8 cellular contexts compared by ENCODE assay signal in the genomic region with DNA sequence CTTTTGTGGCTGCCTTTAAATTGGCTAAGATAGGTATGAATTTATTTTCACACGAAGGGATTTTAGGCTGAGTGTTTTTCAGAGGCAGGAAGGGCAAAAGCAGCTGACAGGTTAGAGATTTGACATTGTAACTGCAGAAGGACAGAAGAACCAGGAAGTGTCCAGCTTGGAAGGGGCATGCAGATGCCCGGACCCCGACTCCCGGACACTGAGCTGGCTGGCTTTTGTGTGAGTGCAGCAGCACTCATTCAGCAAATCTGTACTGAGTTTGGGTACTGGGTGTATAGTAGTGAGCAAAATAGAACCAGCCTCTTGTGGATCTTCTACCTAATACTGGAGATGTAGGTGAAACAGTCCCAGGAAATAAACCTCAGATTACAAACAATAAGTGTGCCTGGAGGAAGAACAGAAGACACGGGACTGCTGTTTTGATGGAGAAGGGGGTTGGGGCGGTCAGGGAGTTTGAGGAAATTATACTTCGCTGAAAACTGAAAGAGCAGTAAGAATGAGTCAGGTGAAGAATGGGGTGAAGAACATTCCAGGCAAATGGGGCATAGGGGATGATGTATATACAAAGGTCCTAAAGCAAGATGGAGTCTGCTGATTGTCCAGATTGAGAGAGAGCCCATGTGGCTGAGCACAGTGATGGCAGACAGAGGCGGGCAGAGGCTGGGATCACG.
A peak's percentile ranks its signal among the peaks of the same experiment; 100 is the strongest.
DNase-seq lines count a peak whose midpoint lies in the region; ATAC-seq, FAIRE-seq and TF ChIP-seq lines count a peak whose summit lies in the region.

No MANE protein-coding gene starts in this region.

- no peaks in the 10 kb centered on the region for H3K9me1 ChIP-seq in endothelial cell of umbilical vein (replicated peaks; ENCODE audit: control insufficient read depth, extremely low read depth, insufficient read depth, low read length)

- dilution Hi-C loops in endothelial cell of umbilical vein (cut with MboI; ENCODE audit: extremely low pct_ligation_motif_present, low sequenced_read_pairs): no loop called here

- H2AK5ac ChIP-seq in trophoblast cell (ENCODE audit: low read length): peak overlapping the region; percentile 51

- peak overlapping the region; percentile 43 for H3K4me2 ChIP-seq in endothelial cell of umbilical vein (ENCODE audit: insufficient read depth, low read length)
- peak overlapping the region; percentile 58 for H3K4me2 ChIP-seq in trophoblast cell (ENCODE audit: low read length)

- peak overlapping the region; percentile 50 for H3K27ac ChIP-seq in C4-2B
- H3K27ac ChIP-seq in endothelial cell of umbilical vein (ENCODE audit: insufficient read depth, low read depth, low read length): no peak overlapping the region
- H3K27ac ChIP-seq in trophoblast cell (ENCODE audit: low read depth, low read length): peak overlapping the region; percentile 98

- WGBS in trophoblast cell (ENCODE audit: extremely low coverage, insufficient coverage, insufficient read length): no CpG with 5 or more reads among the region's 9 CpGs

- H2AFZ ChIP-seq in endothelial cell of umbilical vein (ENCODE audit: low read depth, low read length) (no peak overlapping the region), trophoblast cell (ENCODE audit: insufficient read depth, low read length, poor library complexity) (peak overlapping the region; percentile 30)

- no TSS peak for BruUV-seq in endothelial cell of umbilical vein (replicated peaks; lab: Mats Ljungman, UMichigan)

- no peak for DNase-seq in Jurkat, Clone E6-1 (ENCODE audit: low read depth, low spot score)
- DNase-seq in endothelial cell of umbilical vein (ENCODE audit: low read depth, low spot score): no peak
- peak in 1 of 2 donors; percentile 22 for DNase-seq in trophoblast cell
- no peak for DNase-seq in NCI-H526 (lab: John Stamatoyannopoulos, UW)
- DNase-seq in NOMO-1 treated with dmso at 0.1 percent for 144 hours (lab: John Stamatoyannopoulos, UW; ENCODE audit: unreplicated experiment): no peak

- POLR2A ChIA-PET in endothelial cell of umbilical vein (lab: Charles Lee): no interaction called here

- peak overlapping the region; percentile 77 for H4K91ac ChIP-seq in trophoblast cell (ENCODE audit: low read depth, low read length)

- no peaks in the 10 kb centered on the region for H3K79me2 ChIP-seq in endothelial cell of umbilical vein (ENCODE audit: control insufficient read depth, insufficient read depth, low read length)
- peaks cover 20% of the 10 kb centered on the region for H3K79me2 ChIP-seq in trophoblast cell (ENCODE audit: control insufficient read depth, insufficient read depth, low read length, poor library complexity)

- peak overlapping the region; percentile 81 for H2BK12ac ChIP-seq in trophoblast cell (ENCODE audit: low read length)

- H2BK5ac ChIP-seq in trophoblast cell (ENCODE audit: low read depth, low read length, poor library complexity): peak overlapping the region; percentile 52

- TF ChIP-seq POLR2A in endothelial cell of umbilical vein (IDR thresholded peaks at IDR 0.05; ENCODE audit: low read depth, low read length): no peak

- intact Hi-C loops in endothelial cell of umbilical vein (cut with micrococcal nuclease): loop anchor here (1.0 kb wide), 1 partner anchor 22 kb away; no protein-coding TSS in a partner anchor

- H3K79me1 ChIP-seq in trophoblast cell (ENCODE audit: low read length): peaks cover 49% of the 10 kb centered on the region

- peaks cover 45 to 66% of the 10 kb centered on the region in 2 experiments for H3K27me3 ChIP-seq in endothelial cell of umbilical vein (ENCODE audit: control insufficient read depth in 2 of 2, insufficient read depth in 2 of 2, low read length in 2 of 2)
- no peaks in the 10 kb centered on the region for H3K27me3 ChIP-seq in trophoblast cell (ENCODE audit: insufficient read depth, low read length)

- H2BK120ac ChIP-seq in trophoblast cell (ENCODE audit: insufficient read depth, low read length, poor library complexity): peak overlapping the region; percentile 70

- no peak for FAIRE-seq in endothelial cell of umbilical vein (lab: Jason Lieb, UNC)

- no peaks in the 10 kb centered on the region for H4K20me1 ChIP-seq in endothelial cell of umbilical vein (replicated peaks; ENCODE audit: control insufficient read depth, extremely low read depth, insufficient read depth, low read length)

- ATAC-seq in GM19467 (IDR thresholded peaks at IDR 0.05; ENCODE audit: unreplicated experiment): no peak
- no peak for ATAC-seq in HG03565 (IDR thresholded peaks at IDR 0.05; ENCODE audit: unreplicated experiment)

- peak overlapping the region; percentile 13 for H3K4ac ChIP-seq in trophoblast cell (ENCODE audit: low read depth, low read length)

- H3K9me3 ChIP-seq in endothelial cell of umbilical vein (replicated peaks; ENCODE audit: control insufficient read depth, insufficient read depth, low read length) (no peaks in the 10 kb centered on the region), trophoblast cell (ENCODE audit: insufficient read depth, low read depth, low read length) (no peaks in the 10 kb centered on the region)

- no peak overlapping the region for H3K9ac ChIP-seq in endothelial cell of umbilical vein (replicated peaks; ENCODE audit: extremely low read depth, insufficient read depth, low read length)
- no peak overlapping the region for H3K9ac ChIP-seq in trophoblast cell (ENCODE audit: low read length)

- no peak for TF ChIP-seq CTCF in C4-2B (conservative IDR thresholded peaks at IDR 0.05)
- no peak for TF ChIP-seq CTCF in endothelial cell of umbilical vein (IDR thresholded peaks at IDR 0.05; ENCODE audit: extremely low read depth in 1 of 2, insufficient read depth in 1 of 2, low read depth in 1 of 2, low read length in 2 of 2)

- H3K14ac ChIP-seq in trophoblast cell (ENCODE audit: low read length): peak overlapping the region; percentile 65

- H4K12ac ChIP-seq in trophoblast cell (ENCODE audit: low read depth, low read length): no peak overlapping the region

- H3K36me3 ChIP-seq in endothelial cell of umbilical vein (ENCODE audit: control insufficient read depth in 2 of 2, extremely low read depth in 1 of 2, insufficient read depth in 2 of 2, low read length in 2 of 2) (no peaks in the 10 kb centered on the region), trophoblast cell (ENCODE audit: control insufficient read depth in 1 of 2, insufficient read depth in 2 of 2, low read length in 2 of 2) (no peaks in the 10 kb centered on the region)

- no peak overlapping the region for H3K23ac ChIP-seq in trophoblast cell (ENCODE audit: low read length)

- peak overlapping the region; percentile 30 for H3K4me3 ChIP-seq in Jurkat, Clone E6-1 (ENCODE audit: low read length)
- H3K4me3 ChIP-seq in endothelial cell of umbilical vein (replicated peaks in 1 of 3; ENCODE audit: insufficient read depth in 1 of 3, low read depth in 1 of 3, low read length in 3 of 3) (no peak overlapping the region), trophoblast cell (ENCODE audit: low read depth, low read length) (no peak overlapping the region)

- CTCF ChIA-PET in endothelial cell of umbilical vein (lab: Charles Lee): interaction anchor here (0.7 to 12.1 kb wide), 9 partner anchors 14 to 114 kb away, joined by 3 to 766 read pairs (median 4); no protein-coding TSS in a partner anchor

- H3K4me1 ChIP-seq in endothelial cell of umbilical vein (ENCODE audit: control insufficient read depth, extremely low read depth, insufficient read depth, low read length) (peaks cover 12% of the 10 kb centered on the region), trophoblast cell (ENCODE audit: control insufficient read depth in 1 of 2, insufficient read depth in 2 of 2, low read length in 2 of 2) (peaks cover 53 to 63% of the 10 kb centered on the region in 2 experiments)

- peak overlapping the region; percentile 48 for H4K8ac ChIP-seq in trophoblast cell (ENCODE audit: low read depth, low read length)

- peak overlapping the region; percentile 80 for H3K18ac ChIP-seq in trophoblast cell (ENCODE audit: low read length)

TF ChIP-seq in endothelial cell of umbilical vein, 7 proteins besides CTCF, POLR2A, EP300 and RAD21:
- no peak for TF ChIP-seq POLR2AphosphoS5 (IDR thresholded peaks at IDR 0.05; ENCODE audit: insufficient read depth, low read depth, low read length)
- peak; percentile 56 for TF ChIP-seq EZH2 (IDR thresholded peaks at IDR 0.05; ENCODE audit: borderline replicate concordance, low read depth, low read length, severe bottlenecking)
- TF ChIP-seq GATA2 (IDR thresholded peaks at IDR 0.05; ENCODE audit: insufficient read depth, insufficient read length, low read depth, low read length): peak; percentile 1
TF ChIP-seq in endothelial cell of umbilical vein: peak in this region for 2.
